12 cellular contexts compared by ENCODE assay signal in genomic region chr7:7773334-7774308, GRCh38. TPM values are rescaled to one million over a fixed set of nuclear protein-coding genes. Genes with fewer than 3 reads are reported as not detected.
DNase-seq lines count a peak whose midpoint lies in the region; ATAC-seq and TF ChIP-seq lines count a peak whose summit lies in the region.
"Had no signal": no experiment of that assay in that cellular context is flagged by ENCODE, and none has a peak within 500 bp of the region (broad histone marks: within the 10 kb centered on the region; RNA-seq: fewer than 3 reads in every experiment).

No MANE protein-coding gene starts in this region.

- H3K27ac Mint-ChIP-seq in H9: peak overlapping the region; percentile 34 to 69 (median 44); a peak in 4 of 7 replicates
- H3K27ac Mint-ChIP-seq in stimulated activated naive B cell treated with anti-CD40 and anti-IgM and Interleukin-4, amounts not matched to agents 10 μg/mL and 1 μg/mL and 100 μg/mL, for 72 hours: peak overlapping the region; percentile 56

- H3K4ac ChIP-seq in H9 (ENCODE audit: low read depth, low read length): no peak overlapping the region

- no peak overlapping the region for H2AFZ ChIP-seq in H9 (ENCODE audit: low read length)

- no peak overlapping the region for H2BK20ac ChIP-seq in H9 (ENCODE audit: low read depth, low read length, poor library complexity, severe bottlenecking)

- no peak overlapping the region for H3K4me3 Mint-ChIP-seq in H9
- H3K4me3 Mint-ChIP-seq in stimulated activated naive B cell treated with anti-CD40 and anti-IgM and Interleukin-4, amounts not matched to agents 10 μg/mL and 1 μg/mL and 100 μg/mL, for 72 hours: peak overlapping the region; percentile 0 to 15
- H3K4me3 Mint-ChIP-seq: neural crest cell had no signal

- H2BK12ac ChIP-seq in H9 (ENCODE audit: insufficient read length, low read depth, low read length): no peak overlapping the region

- H4K5ac ChIP-seq in H9 (ENCODE audit: insufficient read length, low read depth, low read length): no peak overlapping the region

- no peak overlapping the region for H2AK5ac ChIP-seq in H9 (ENCODE audit: insufficient read length, low read length)

- H3T11ph ChIP-seq in H9 (ENCODE audit: low read length): no peak overlapping the region

- ATAC-seq in HG03520 (IDR thresholded peaks at IDR 0.05; ENCODE audit: unreplicated experiment): peak; percentile 56
- ATAC-seq in stimulated activated naive B cell treated with anti-CD40 and anti-IgM and Interleukin-4, amounts not matched to agents 10 μg/mL and 1 μg/mL and 100 μg/mL, for 72 hours (replicated peaks): peak; percentile 57 to 65

- H2BK5ac ChIP-seq in H9 (ENCODE audit: insufficient read length, low read length): no peak overlapping the region

- H4K20me1 ChIP-seq in H9 (ENCODE audit: control insufficient read depth, insufficient read depth, insufficient read length): no peaks in the 10 kb centered on the region

- H3K4me2 ChIP-seq in H9 (ENCODE audit: insufficient read depth, insufficient read length, low read length): no peak overlapping the region

- H3K36me3 Mint-ChIP-seq in H9 (ENCODE audit: insufficient read depth in 1 of 3, low read depth in 3 of 3): peaks cover 0 to 1% (median 0%) of the 10 kb centered on the region in 3 experiments; a peak in 1 of 7 replicates
- H3K36me3 Mint-ChIP-seq in stimulated activated naive B cell treated with anti-CD40 and anti-IgM and Interleukin-4, amounts not matched to agents 10 μg/mL and 1 μg/mL and 100 μg/mL, for 72 hours: peaks cover 0 to 2% of the 10 kb centered on the region in 2 donors

- H4K8ac ChIP-seq in H9 (replicated peaks; ENCODE audit: insufficient read length, low read depth, low read length): no peak overlapping the region

- peaks cover 11% of the 10 kb centered on the region for H3K4me1 ChIP-seq in H9 (ENCODE audit: insufficient read depth, low read length)
- H3K4me1 ChIP-seq: tibial artery had no signal

- H3K56ac ChIP-seq in H9 (ENCODE audit: insufficient read length, low read depth, low read length): no peak overlapping the region

- H3K27me3 Mint-ChIP-seq in H9 (ENCODE audit: low read depth): no peaks in the 10 kb centered on the region
- no peaks in the 10 kb centered on the region for H3K27me3 Mint-ChIP-seq in stimulated activated naive B cell treated with anti-CD40 and anti-IgM and Interleukin-4, amounts not matched to agents 10 μg/mL and 1 μg/mL and 100 μg/mL, for 72 hours

- H2BK15ac ChIP-seq in H9 (ENCODE audit: low read depth, low read length): no peak overlapping the region

- H3K9me3 ChIP-seq in H9 (ENCODE audit: control insufficient read depth, low read depth, low read length): no peaks in the 10 kb centered on the region
- H3K9me3 ChIP-seq: SJCRH30, tibial artery had no signal

- H3K23me2 ChIP-seq in H9 (ENCODE audit: insufficient read length, low read depth, low read length, poor library complexity, severe bottlenecking): no peaks in the 10 kb centered on the region

- H3K27me3 ChIP-seq in H9 (ENCODE audit: insufficient read depth, low read length): no peaks in the 10 kb centered on the region
- H3K27me3 ChIP-seq: SJCRH30, tibial artery had no signal

- peak; percentile 72 for DNase-seq in NCI-H2107 treated with DMSO at 0.1 percent for 48 hours (lab: John Stamatoyannopoulos, UW; ENCODE audit: unreplicated experiment)
- DNase-seq in NCI-H2107 (lab: John Stamatoyannopoulos, UW): no peak
- DNase-seq in H9: no peak
- no peak for DNase-seq in stimulated activated naive B cell treated with anti-CD40 and anti-IgM and Interleukin-4, amounts not matched to agents 10 μg/mL and 1 μg/mL and 100 μg/mL, for 72 hours
- DNase-seq in stimulated activated CD4-positive, alpha-beta T cell treated with anti-CD3 and anti-CD28 coated beads, Interleukin-1b, Interleukin-23, amount 100 ng/mL, for 48 hours: no peak
- DNase-seq in NCI-H2171 (lab: John Stamatoyannopoulos, UW): no peak
- DNase-seq in ecto neural progenitor cell (ENCODE audit: low spot score): no peak
- DNase-seq: NCI-H2029, SJCRH30, tibial artery had no signal

- H3K18ac ChIP-seq in H9 (ENCODE audit: insufficient read length, low read depth, low read length): no peak overlapping the region

- TF ChIP-seq CTCF in H9 (conservative IDR thresholded peaks at IDR 0.05): no peak

- H3K79me2 ChIP-seq in H9 (ENCODE audit: insufficient read depth, low read length): no peaks in the 10 kb centered on the region

- no peaks in the 10 kb centered on the region for H3K9me3 Mint-ChIP-seq in H9
- no peaks in the 10 kb centered on the region for H3K9me3 Mint-ChIP-seq in stimulated activated naive B cell treated with anti-CD40 and anti-IgM and Interleukin-4, amounts not matched to agents 10 μg/mL and 1 μg/mL and 100 μg/mL, for 72 hours
- H3K9me3 Mint-ChIP-seq: neural crest cell had no signal

- H3K9ac ChIP-seq in H9 (ENCODE audit: extremely low read depth, insufficient read length, low read length): no peak overlapping the region

- no peak overlapping the region for H4K91ac ChIP-seq in H9 (ENCODE audit: insufficient read length, low read depth, low read length)

- no peak overlapping the region for H3K23ac ChIP-seq in H9 (ENCODE audit: insufficient read length, low read depth, low read length)

- peaks cover 20 to 22% of the 10 kb centered on the region in 2 experiments for H3K4me1 Mint-ChIP-seq in H9
- H3K4me1 Mint-ChIP-seq in stimulated activated naive B cell treated with anti-CD40 and anti-IgM and Interleukin-4, amounts not matched to agents 10 μg/mL and 1 μg/mL and 100 μg/mL, for 72 hours: peaks cover 22 to 38% of the 10 kb centered on the region in 2 donors

- no peaks in the 10 kb centered on the region for H3K79me1 ChIP-seq in H9 (ENCODE audit: insufficient read depth, low read depth, low read length, poor library complexity, severe bottlenecking)

- H2BK120ac ChIP-seq in H9 (ENCODE audit: low read depth, low read length, poor library complexity, severe bottlenecking): no peak overlapping the region

- no peak overlapping the region for H3K27ac ChIP-seq in H9 (ENCODE audit: insufficient read length, low read depth, low read length)
- H3K27ac ChIP-seq: tibial artery had no signal

- no peak overlapping the region for H3K14ac ChIP-seq in H9 (ENCODE audit: insufficient read depth, low read length)

- no CpG with 5 or more reads among the region's 3 CpGs for WGBS in H9 (ENCODE audit: extremely low coverage, insufficient read length, low lambda C conversion rate)

RNA-seq across cellular contexts. Expression of gene RPA3, which starts 55.2 kb away (rescaled TPM):
- 108 TPM in 2 replicates for total RNA-seq in H9 (2021)

Comparison
In these comparisons a context has a peak if more than half of its experiments do, and no peak if none do; other contexts are left out.
1. H3K4me3 Mint-ChIP-seq: peak in stimulated activated naive B cell treated with anti-CD40 and anti-IgM and Interleukin-4, amounts not matched to agents 10 μg/mL and 1 μg/mL and 100 μg/mL, for 72 hours (2 of 2); none in H9 (0 of 2).